ENCODE assay signal across 8 cellular contexts in genomic region chr11:70201876-70202861, GRCh38. TPM values are rescaled to one million over a fixed set of nuclear protein-coding genes. Genes with fewer than 3 reads are reported as not detected.
DNase-seq lines count a peak whose midpoint lies in the region; ATAC-seq and TF ChIP-seq lines count a peak whose summit lies in the region.

No MANE protein-coding gene starts in this region.

- peaks cover 2% of the 10 kb centered on the region for H3K27me3 Mint-ChIP-seq in progenitor cell of endocrine pancreas

- TF ChIP-seq POLR2A in esophagus squamous epithelium (IDR thresholded peaks at IDR 0.05), result no peak

- H3K36me3 Mint-ChIP-seq in progenitor cell of endocrine pancreas (ENCODE audit: insufficient read depth), result peaks cover 3% of the 10 kb centered on the region

- peaks cover 10 to 43% (median 17%) of the 10 kb centered on the region in 3 donors for H3K4me1 ChIP-seq in esophagus squamous epithelium

- peak overlapping the region; percentile 77 to 95 (median 86) for H3K4me3 ChIP-seq in esophagus squamous epithelium

- 70 to 73% methylated on average over 28 to 29 of the region's 29 CpGs for WGBS in esophagus squamous epithelium, 2 donors

- peak overlapping the region; percentile 92 for H3K27ac Mint-ChIP-seq in progenitor cell of endocrine pancreas

- H3K9me3 Mint-ChIP-seq in progenitor cell of endocrine pancreas (ENCODE audit: low read depth), result peaks cover 3% of the 10 kb centered on the region

- H3K9me3 ChIP-seq in esophagus squamous epithelium, result no peaks in the 10 kb centered on the region

- ATAC-seq in GM19035 (IDR thresholded peaks at IDR 0.05; ENCODE audit: unreplicated experiment), result peak; percentile 3
- ATAC-seq in esophagus mucosa, result no peak

- no peaks in the 10 kb centered on the region for H3K27me3 ChIP-seq in esophagus squamous epithelium

- DNase-seq in SIG-M5 treated with dmso at 0.1 percent for 504 hours (lab: John Stamatoyannopoulos, UW; ENCODE audit: unreplicated experiment) (peak; percentile 81), esophagus squamous epithelium (lab: John Stamatoyannopoulos, UW) (no peak), progenitor cell of endocrine pancreas (ENCODE audit: low spot score, unreplicated experiment) (no peak), Ammon's horn (ENCODE audit: low spot score) (no peak), pons (ENCODE audit: low spot score) (no peak), NCI-H1417 treated with DMSO at 0.1 percent for 48 hours (lab: John Stamatoyannopoulos, UW) (no peak)

- peaks cover 0 to 24% (median 8%) of the 10 kb centered on the region in 3 donors for H3K36me3 ChIP-seq in esophagus squamous epithelium

- peak overlapping the region; percentile 80 for H3K4me3 Mint-ChIP-seq in progenitor cell of endocrine pancreas (ENCODE audit: low read depth)

- intact Hi-C loops in esophagus squamous epithelium (cut with DNase I), result no loop called here

- peak overlapping the region; percentile 91 to 98 (median 95) for H3K27ac ChIP-seq in esophagus squamous epithelium

- H3K4me1 Mint-ChIP-seq in progenitor cell of endocrine pancreas (ENCODE audit: low read depth), result peaks cover 12% of the 10 kb centered on the region

- TF ChIP-seq CTCF in esophagus squamous epithelium (IDR thresholded peaks at IDR 0.05) (no peak), progenitor cell of endocrine pancreas (IDR thresholded peaks at IDR 0.05; ENCODE audit: unreplicated experiment) (no peak)

RNA-seq across cellular contexts. Expression of gene FADD, which starts 0.9 kb away (rescaled TPM):
- total RNA-seq in esophagus squamous epithelium (10 to 100 TPM; 20.9 to 26.5 (median 23.5) TPM), progenitor cell of endocrine pancreas (20.0 and 22.1 TPM in 2 replicates), esophagus mucosa (19.6 TPM)
